22 cellular contexts compared by ENCODE assay signal in the genomic region with DNA sequence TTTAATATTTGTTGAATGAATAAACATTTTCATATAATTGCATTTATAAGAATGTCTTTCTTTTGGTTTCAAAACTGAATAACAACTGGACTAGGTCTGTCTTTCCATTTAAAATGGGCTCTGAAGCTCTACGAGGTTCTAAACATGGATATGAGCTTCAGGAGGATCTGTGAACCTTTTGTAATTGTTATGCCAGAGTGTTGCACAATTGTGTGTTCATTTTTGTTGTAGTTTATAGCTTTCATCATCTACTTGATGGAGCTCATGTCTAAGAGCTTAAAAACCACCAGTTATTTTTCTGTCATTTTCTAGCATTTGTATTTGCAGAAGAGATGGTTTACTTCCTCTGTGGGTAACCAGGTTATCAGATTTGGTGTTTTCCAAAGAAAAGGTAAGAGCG.
"Had no signal": no experiment of that assay in that cellular context is flagged by ENCODE, and none has a peak within 500 bp of the region (broad histone marks: within the 10 kb centered on the region; RNA-seq: fewer than 3 reads in every experiment).

No MANE protein-coding gene starts in this region.

- H3K4me3 Mint-ChIP-seq: naive thymus-derived CD8-positive, alpha-beta T cell; type B pancreatic cell had no signal

- H3K27me3 Mint-ChIP-seq: type B pancreatic cell had no signal

- H3K9me3 Mint-ChIP-seq: type B pancreatic cell had no signal

- H3K27me3 ChIP-seq: esophagus muscularis mucosa, gastrocnemius medialis, heart right ventricle, neutrophil, sigmoid colon, suprapubic skin, thyroid gland had no signal

- H3K4me1 Mint-ChIP-seq: naive thymus-derived CD8-positive, alpha-beta T cell had no signal

- H3K36me3 ChIP-seq: esophagus muscularis mucosa, gastrocnemius medialis, heart right ventricle, neutrophil, sigmoid colon, suprapubic skin, thyroid gland had no signal

- H3K36me3 Mint-ChIP-seq: naive thymus-derived CD8-positive, alpha-beta T cell; type B pancreatic cell had no signal

- H3K27ac Mint-ChIP-seq: naive thymus-derived CD8-positive, alpha-beta T cell; type B pancreatic cell had no signal

- H3K4me1 ChIP-seq: esophagus muscularis mucosa, gastrocnemius medialis, heart right ventricle, psoas muscle, sigmoid colon, suprapubic skin, thyroid gland had no signal

- H3K9me3 ChIP-seq: mucosa of descending colon, neutrophil, sigmoid colon, suprapubic skin, thyroid gland had no signal

- FAIRE-seq: endometrium, islet of Langerhans, small intestine, urothelium cell line had no signal

- DNase-seq: cortex of kidney; effector memory CD4-positive, alpha-beta T cell; gastrocnemius medialis; heart right ventricle; hypothalamus; kidney glomerular epithelial cell; mucosa of descending colon; naive thymus-derived CD8-positive, alpha-beta T cell; psoas muscle; retina; sigmoid colon; small intestine; stimulated activated CD4-positive, alpha-beta T cell treated with anti-CD3 and anti-CD28 coated beads, Interleukin-12 subunit alpha, Interleukin-12 subunit beta, amount 100 ng/mL, for 4 hours; stimulated activated naive CD4-positive, alpha-beta T cell treated with Interleukin-2 at 50 U/mL for 16 hours; thyroid gland had no signal

- ATAC-seq: gastrocnemius medialis; heart right ventricle; mucosa of descending colon; naive thymus-derived CD8-positive, alpha-beta T cell; psoas muscle had no signal

- H3K4me3 ChIP-seq: esophagus muscularis mucosa, gastrocnemius medialis, heart right ventricle, mucosa of descending colon, psoas muscle, sigmoid colon, suprapubic skin, thyroid gland had no signal

- H3K27ac ChIP-seq: esophagus muscularis mucosa, gastrocnemius medialis, heart right ventricle, neutrophil, psoas muscle, sigmoid colon, suprapubic skin, thyroid gland had no signal
